Comparison of ENCODE assay signal across 18 cellular contexts in the genomic region with DNA sequence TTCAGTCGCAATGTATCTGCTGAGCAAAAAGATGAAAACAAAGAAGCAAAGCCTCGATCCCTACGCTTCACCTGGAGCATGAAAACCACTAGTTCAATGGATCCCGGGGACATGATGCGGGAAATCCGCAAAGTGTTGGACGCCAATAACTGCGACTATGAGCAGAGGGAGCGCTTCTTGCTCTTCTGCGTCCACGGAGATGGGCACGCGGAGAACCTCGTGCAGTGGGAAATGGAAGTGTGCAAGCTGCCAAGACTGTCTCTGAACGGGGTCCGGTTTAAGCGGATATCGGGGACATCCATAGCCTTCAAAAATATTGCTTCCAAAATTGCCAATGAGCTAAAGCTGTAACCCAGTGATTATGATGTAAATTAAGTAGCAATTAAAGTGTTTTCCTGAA. TPM values are rescaled to one million over a fixed set of nuclear protein-coding genes. Genes with fewer than 3 reads are reported as not detected.
DNase-seq lines count a peak whose midpoint lies in the region; ATAC-seq and TF ChIP-seq lines count a peak whose summit lies in the region.
"Had no signal": no experiment of that assay in that cellular context is flagged by ENCODE, and none has a peak within 500 bp of the region (broad histone marks: within the 10 kb centered on the region; RNA-seq: fewer than 3 reads in every experiment).

No MANE protein-coding gene starts in this region.

- H3K27me3 Mint-ChIP-seq in immature natural killer cell (ENCODE audit: low read depth in 3 of 3) = peaks cover 8 to 11% (median 9%) of the 10 kb centered on the region in 3 donors

- H3K27ac Mint-ChIP-seq in immature natural killer cell = no peak overlapping the region

- intact Hi-C loops in left cardiac atrium (cut with DNase I) (loop anchor here in 1 of 2 donors (5.0 kb wide), 1 partner anchor 44 kb away; no protein-coding TSS in a partner anchor), Right ventricle myocardium inferior (cut with DNase I) (no loop called here), uterus (cut with DNase I; ENCODE audit: low total_unique reads) (loop anchor here (5.0 kb wide), 1 partner anchor 44 kb away; no protein-coding TSS in a partner anchor)

- ATAC-seq in left cardiac atrium (no peak), Right ventricle myocardium inferior (no peak), omental fat pad (ENCODE audit: low FRiP score) (no peak)
- ATAC-seq: A549 had no signal

- TF ChIP-seq CTCF in omental fat pad (IDR thresholded peaks at IDR 0.05) (no peak), uterus (IDR thresholded peaks at IDR 0.05) (no peak)

- peaks cover 19 to 54% (median 32%) of the 10 kb centered on the region in 3 donors for H3K36me3 Mint-ChIP-seq in immature natural killer cell

- H3K27ac ChIP-seq in caudate nucleus (ENCODE audit: low read depth, low read length) (peak overlapping the region; percentile 14), uterus (no peak overlapping the region)
- H3K27ac ChIP-seq: A549, C4-2B, PC-9 had no signal

- H3K4me3 Mint-ChIP-seq in immature natural killer cell = no peak overlapping the region

- H3K4me3 ChIP-seq in uterus = no peak overlapping the region
- H3K4me3 ChIP-seq: A549, HAP-1, PC-9 had no signal

- DNase-seq in left cardiac atrium = peak; percentile 9
- DNase-seq in Right ventricle myocardium inferior (ENCODE audit: missing footprints) = no peak
- DNase-seq in caudate nucleus (lab: John Stamatoyannopoulos, UW) = no peak
- peak; percentile 19 for DNase-seq in omental fat pad (ENCODE audit: low spot score)
- peak; percentile 4 to 6 for DNase-seq in uterus
- no peak for DNase-seq in NCI-H2081 (lab: John Stamatoyannopoulos, UW)
- DNase-seq in SIG-M5 treated with dmso at 0.1 percent for 504 hours (lab: John Stamatoyannopoulos, UW; ENCODE audit: unreplicated experiment) = no peak
- no peak for DNase-seq in immature natural killer cell
- DNase-seq: IMR-90, NCI-H1417, NCI-H187, NCI-H2227 treated with DMSO at 0.1 percent for 48 hours, NCI-H510A treated with DMSO at 0.1 percent for 48 hours, NCI-H82, PC-9 had no signal

- H3K9me3 Mint-ChIP-seq in immature natural killer cell = no peaks in the 10 kb centered on the region

- no peaks in the 10 kb centered on the region for H3K27me3 ChIP-seq in uterus

- H3K36me3 ChIP-seq in uterus = no peaks in the 10 kb centered on the region

- peaks cover 10 to 14% of the 10 kb centered on the region in 2 donors for H3K4me1 Mint-ChIP-seq in immature natural killer cell

- H3K9me3 ChIP-seq in uterus = no peaks in the 10 kb centered on the region
- H3K9me3 ChIP-seq: A549, HAP-1 had no signal

- no peaks in the 10 kb centered on the region for H3K4me1 ChIP-seq in uterus
- H3K4me1 ChIP-seq: HAP-1 had no signal

- TF ChIP-seq POLR2A in uterus (IDR thresholded peaks at IDR 0.05) = no peak

RNA-seq across cellular contexts. Expression of a gene that starts 19.8 kb away (rescaled TPM):
- total RNA-seq in left cardiac atrium (100 to 1,000 TPM; 407 to 412 TPM), Right ventricle myocardium inferior (577 TPM), omental fat pad (100 to 1,000 TPM; 173 to 275 (median 217) TPM), uterus (100 to 1,000 TPM in 3 of 4 donors, 10 to 100 TPM in 1; 96.2 to 291 (median 218) TPM)
- polyA plus RNA-seq in immature natural killer cell = 1 to 10 TPM in 2 of 3 donors, under 1 TPM in 1; 0.34 to 1.6 (median 1.1) TPM

RNA-seq across cellular contexts. Expression of a gene that starts 26.1 kb away (rescaled TPM):
- total RNA-seq in left cardiac atrium (1 to 10 TPM; 6.0 to 8.5 TPM), Right ventricle myocardium inferior (5.6 TPM), omental fat pad (10 to 100 TPM; 12.4 to 36.0 (median 15.1) TPM), uterus (10 to 100 TPM in 2 of 4 donors, 1 to 10 TPM in 2; 3.6 to 26.5 (median 8.7) TPM)
- 1 to 10 TPM; 1.4 to 7.7 (median 5.0) TPM for polyA plus RNA-seq in immature natural killer cell

RNA-seq across cellular contexts. Expression of a gene that starts 59.6 kb away (rescaled TPM):
- total RNA-seq in left cardiac atrium = 10 to 100 TPM; 15.2 to 23.6 TPM
- total RNA-seq in Right ventricle myocardium inferior = 16.1 TPM
- 10 to 100 TPM; 29.2 to 51.2 (median 42.9) TPM for total RNA-seq in omental fat pad
- total RNA-seq in uterus = 10 to 100 TPM; 13.8 to 43.6 (median 33.1) TPM
- polyA plus RNA-seq in immature natural killer cell = 10 to 100 TPM; 23.5 to 58.7 (median 36.5) TPM

RNA-seq across cellular contexts. Expression of a gene that starts 59.9 kb away (rescaled TPM):
- total RNA-seq in left cardiac atrium (10 to 100 TPM; 37.8 to 42.5 TPM), Right ventricle myocardium inferior (49.3 TPM), omental fat pad (10 to 100 TPM; 15.3 to 61.5 (median 27.5) TPM), uterus (10 to 100 TPM in 3 of 4 donors, not detected in 1; 26.9 to 51.5 (median 31.6) TPM)
- polyA plus RNA-seq in immature natural killer cell = 10 to 100 TPM; 60.6 to 87.5 (median 64.5) TPM

Comparison
In these comparisons a context has a peak if more than half of its experiments do, and no peak if none do; other contexts are left out.
1. DNase-seq: peak in left cardiac atrium (single experiment), omental fat pad (single experiment) and uterus (2 of 2); none in Right ventricle myocardium inferior (single experiment), caudate nucleus (0 of 61), NCI-H2081 (0 of 2), SIG-M5 treated with dmso at 0.1 percent for 504 hours (single experiment) and immature natural killer cell (0 of 3).